Comparison of ENCODE assay signal across 14 cellular contexts in genomic region chr4:40245794-40246546, GRCh38. TPM values are rescaled to one million over a fixed set of nuclear protein-coding genes. Genes with fewer than 3 reads are reported as not detected.
DNase-seq lines count a peak whose midpoint lies in the region; ATAC-seq and TF ChIP-seq lines count a peak whose summit lies in the region.
"Had no signal": no experiment of that assay in that cellular context is flagged by ENCODE, and none has a peak within 500 bp of the region (broad histone marks: within the 10 kb centered on the region; RNA-seq: fewer than 3 reads in every experiment).

No MANE protein-coding gene starts in this region.

- peaks cover 72% of the 10 kb centered on the region for H3K4me1 Mint-ChIP-seq in T-helper 1 cell treated with Interleukin-12 subunit alpha and Interleukin-12 subunit beta and Interleukin-4 antibody, amounts not matched to agents 30 μg/mL and 1 μg/mL, for 36 hours (ENCODE audit: low read depth)
- peaks cover 83% of the 10 kb centered on the region for H3K4me1 Mint-ChIP-seq in activated naive CD8-positive, alpha-beta T cell treated with anti-CD3 and anti-CD28 coated beads for 36 hours
- H3K4me1 Mint-ChIP-seq in naive thymus-derived CD8-positive, alpha-beta T cell: peaks cover 56 to 95% (median 89%) of the 10 kb centered on the region in 4 donors

- peak in 1 of 2 donors; percentile 3 for ATAC-seq in naive thymus-derived CD8-positive, alpha-beta T cell
- ATAC-seq in GM18520 (IDR thresholded peaks at IDR 0.05; ENCODE audit: unreplicated experiment) (no peak), GM21717 (IDR thresholded peaks at IDR 0.05; ENCODE audit: unreplicated experiment) (no peak), HG03175 (IDR thresholded peaks at IDR 0.05; ENCODE audit: unreplicated experiment) (no peak)
- ATAC-seq: HepG2, Panc1 had no signal

- no peaks in the 10 kb centered on the region for H3K27me3 Mint-ChIP-seq in T-helper 1 cell treated with Interleukin-12 subunit alpha and Interleukin-12 subunit beta and Interleukin-4 antibody, amounts not matched to agents 30 μg/mL and 1 μg/mL, for 36 hours (ENCODE audit: low read depth)
- no peaks in the 10 kb centered on the region for H3K27me3 Mint-ChIP-seq in activated naive CD8-positive, alpha-beta T cell treated with anti-CD3 and anti-CD28 coated beads for 36 hours
- no peaks in the 10 kb centered on the region for H3K27me3 Mint-ChIP-seq in naive thymus-derived CD8-positive, alpha-beta T cell

- peak overlapping the region; percentile 81 for H3K27ac Mint-ChIP-seq in T-helper 1 cell treated with Interleukin-12 subunit alpha and Interleukin-12 subunit beta and Interleukin-4 antibody, amounts not matched to agents 30 μg/mL and 1 μg/mL, for 36 hours
- peak overlapping the region; percentile 97 for H3K27ac Mint-ChIP-seq in activated naive CD8-positive, alpha-beta T cell treated with anti-CD3 and anti-CD28 coated beads for 36 hours
- peak overlapping the region; percentile 94 to 98 (median 96) for H3K27ac Mint-ChIP-seq in naive thymus-derived CD8-positive, alpha-beta T cell

- no peak for DNase-seq in T-helper 1 cell
- no peak for DNase-seq in activated naive CD8-positive, alpha-beta T cell treated with anti-CD3 and anti-CD28 coated beads for 36 hours
- no peak for DNase-seq in naive thymus-derived CD8-positive, alpha-beta T cell
- DNase-seq: NCI-H1048, NCI-H226 had no signal

- POLR2A ChIA-PET in naive thymus-derived CD8-positive, alpha-beta T cell (lab: Charles Lee): interaction anchor here (0.6 to 5.8 kb wide), 23 partner anchors 10 to 266 kb away, joined by 3 to 66 read pairs (median 5); partner anchors contain the start of gene RHOH

- H3K9me3 Mint-ChIP-seq in T-helper 1 cell treated with Interleukin-12 subunit alpha and Interleukin-12 subunit beta and Interleukin-4 antibody, amounts not matched to agents 30 μg/mL and 1 μg/mL, for 36 hours: no peaks in the 10 kb centered on the region
- H3K9me3 Mint-ChIP-seq in activated naive CD8-positive, alpha-beta T cell treated with anti-CD3 and anti-CD28 coated beads for 36 hours: no peaks in the 10 kb centered on the region
- H3K9me3 Mint-ChIP-seq in naive thymus-derived CD8-positive, alpha-beta T cell: no peaks in the 10 kb centered on the region

- TF ChIP-seq POLR2A in GM19193 (IDR thresholded peaks at IDR 0.05; ENCODE audit: extremely low read depth, insufficient read depth, insufficient read length): peak; percentile 47

- peaks cover 56% of the 10 kb centered on the region for H3K36me3 Mint-ChIP-seq in T-helper 1 cell treated with Interleukin-12 subunit alpha and Interleukin-12 subunit beta and Interleukin-4 antibody, amounts not matched to agents 30 μg/mL and 1 μg/mL, for 36 hours (ENCODE audit: low read depth)
- H3K36me3 Mint-ChIP-seq in activated naive CD8-positive, alpha-beta T cell treated with anti-CD3 and anti-CD28 coated beads for 36 hours: peaks cover 75% of the 10 kb centered on the region
- peaks cover 16 to 54% (median 32%) of the 10 kb centered on the region in 3 donors for H3K36me3 Mint-ChIP-seq in naive thymus-derived CD8-positive, alpha-beta T cell

- peak overlapping the region; percentile 61 for H3K4me3 Mint-ChIP-seq in T-helper 1 cell treated with Interleukin-12 subunit alpha and Interleukin-12 subunit beta and Interleukin-4 antibody, amounts not matched to agents 30 μg/mL and 1 μg/mL, for 36 hours
- peak overlapping the region; percentile 83 for H3K4me3 Mint-ChIP-seq in activated naive CD8-positive, alpha-beta T cell treated with anti-CD3 and anti-CD28 coated beads for 36 hours
- peak overlapping the region; percentile 54 to 85 (median 79) for H3K4me3 Mint-ChIP-seq in naive thymus-derived CD8-positive, alpha-beta T cell

RNA-seq across cellular contexts. Expression of gene RHOH, which starts 49.1 kb away (rescaled TPM):
- 100 to 1,000 TPM; 112 to 114 TPM for total RNA-seq in activated naive CD8-positive, alpha-beta T cell treated with anti-CD3 and anti-CD28 coated beads for 36 hours
- 100 to 1,000 TPM; 233 to 249 TPM for total RNA-seq in naive thymus-derived CD8-positive, alpha-beta T cell
- polyA plus RNA-seq in naive thymus-derived CD8-positive, alpha-beta T cell: 100 to 1,000 TPM; 328 to 416 (median 383) TPM
- total RNA-seq: ascending aorta, HepG2, lung microvascular endothelial cell had no signal
